In the genomic region with DNA sequence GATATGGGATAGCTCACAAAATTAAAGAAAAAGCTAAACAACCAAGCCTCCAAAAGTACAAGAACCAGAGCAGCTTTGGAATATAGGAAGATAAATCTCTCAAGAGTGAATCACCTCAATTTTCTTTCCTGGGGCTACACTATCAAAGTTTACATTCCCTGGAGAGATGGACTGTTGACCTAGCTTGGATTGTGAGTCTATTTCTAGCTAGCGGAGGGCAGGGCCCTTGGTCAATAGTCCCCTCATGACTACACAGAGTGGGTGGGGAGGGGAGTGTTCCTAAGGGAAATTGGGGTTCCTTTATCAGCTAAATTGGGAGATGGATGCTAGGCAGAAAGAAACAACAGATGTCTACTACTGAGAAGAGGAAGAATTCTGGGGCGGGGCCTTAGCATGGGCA, we compare ENCODE assay signal across 1 cellular context.
TF ChIP-seq lines count a peak whose summit lies in the region.

No MANE protein-coding gene starts in this region.

TF ChIP-seq in HepG2, 621 proteins besides CTCF, POLR2A, EP300 and RAD21 (continued from another document):
- TF ChIP-seq, protein P1, sequence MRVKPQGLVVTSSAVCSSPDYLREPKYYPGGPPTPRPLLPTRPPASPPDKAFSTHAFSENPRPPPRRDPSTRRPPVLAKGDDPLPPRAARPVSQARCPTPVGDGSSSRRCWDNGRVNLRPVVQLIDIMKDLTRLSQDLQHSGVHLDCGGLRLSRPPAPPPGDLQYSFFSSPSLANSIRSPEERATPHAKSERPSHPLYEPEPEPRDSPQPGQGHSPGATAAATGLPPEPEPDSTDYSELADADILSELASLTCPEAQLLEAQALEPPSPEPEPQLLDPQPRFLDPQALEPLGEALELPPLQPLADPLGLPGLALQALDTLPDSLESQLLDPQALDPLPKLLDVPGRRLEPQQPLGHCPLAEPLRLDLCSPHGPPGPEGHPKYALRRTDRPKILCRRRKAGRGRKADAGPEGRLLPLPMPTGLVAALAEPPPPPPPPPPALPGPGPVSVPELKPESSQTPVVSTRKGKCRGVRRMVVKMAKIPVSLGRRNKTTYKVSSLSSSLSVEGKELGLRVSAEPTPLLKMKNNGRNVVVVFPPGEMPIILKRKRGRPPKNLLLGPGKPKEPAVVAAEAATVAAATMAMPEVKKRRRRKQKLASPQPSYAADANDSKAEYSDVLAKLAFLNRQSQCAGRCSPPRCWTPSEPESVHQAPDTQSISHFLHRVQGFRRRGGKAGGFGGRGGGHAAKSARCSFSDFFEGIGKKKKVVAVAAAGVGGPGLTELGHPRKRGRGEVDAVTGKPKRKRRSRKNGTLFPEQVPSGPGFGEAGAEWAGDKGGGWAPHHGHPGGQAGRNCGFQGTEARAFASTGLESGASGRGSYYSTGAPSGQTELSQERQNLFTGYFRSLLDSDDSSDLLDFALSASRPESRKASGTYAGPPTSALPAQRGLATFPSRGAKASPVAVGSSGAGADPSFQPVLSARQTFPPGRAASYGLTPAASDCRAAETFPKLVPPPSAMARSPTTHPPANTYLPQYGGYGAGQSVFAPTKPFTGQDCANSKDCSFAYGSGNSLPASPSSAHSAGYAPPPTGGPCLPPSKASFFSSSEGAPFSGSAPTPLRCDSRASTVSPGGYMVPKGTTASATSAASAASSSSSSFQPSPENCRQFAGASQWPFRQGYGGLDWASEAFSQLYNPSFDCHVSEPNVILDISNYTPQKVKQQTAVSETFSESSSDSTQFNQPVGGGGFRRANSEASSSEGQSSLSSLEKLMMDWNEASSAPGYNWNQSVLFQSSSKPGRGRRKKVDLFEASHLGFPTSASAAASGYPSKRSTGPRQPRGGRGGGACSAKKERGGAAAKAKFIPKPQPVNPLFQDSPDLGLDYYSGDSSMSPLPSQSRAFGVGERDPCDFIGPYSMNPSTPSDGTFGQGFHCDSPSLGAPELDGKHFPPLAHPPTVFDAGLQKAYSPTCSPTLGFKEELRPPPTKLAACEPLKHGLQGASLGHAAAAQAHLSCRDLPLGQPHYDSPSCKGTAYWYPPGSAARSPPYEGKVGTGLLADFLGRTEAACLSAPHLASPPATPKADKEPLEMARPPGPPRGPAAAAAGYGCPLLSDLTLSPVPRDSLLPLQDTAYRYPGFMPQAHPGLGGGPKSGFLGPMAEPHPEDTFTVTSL (CRISPR knock-in tag; IDR thresholded peaks at IDR 0.05; ENCODE audit: borderline replicate concordance), result peak; percentile 35; the same call in 1 of the 2 replicates
- no peak for TF ChIP-seq ZNF235 (CRISPR knock-in tag; IDR thresholded peaks at IDR 0.05; ENCODE audit: borderline replicate concordance)
- TF ChIP-seq HNF4A (CRISPR knock-in tag; IDR thresholded peaks at IDR 0.05), result peak; percentile 38
- TF ChIP-seq, protein P2, sequence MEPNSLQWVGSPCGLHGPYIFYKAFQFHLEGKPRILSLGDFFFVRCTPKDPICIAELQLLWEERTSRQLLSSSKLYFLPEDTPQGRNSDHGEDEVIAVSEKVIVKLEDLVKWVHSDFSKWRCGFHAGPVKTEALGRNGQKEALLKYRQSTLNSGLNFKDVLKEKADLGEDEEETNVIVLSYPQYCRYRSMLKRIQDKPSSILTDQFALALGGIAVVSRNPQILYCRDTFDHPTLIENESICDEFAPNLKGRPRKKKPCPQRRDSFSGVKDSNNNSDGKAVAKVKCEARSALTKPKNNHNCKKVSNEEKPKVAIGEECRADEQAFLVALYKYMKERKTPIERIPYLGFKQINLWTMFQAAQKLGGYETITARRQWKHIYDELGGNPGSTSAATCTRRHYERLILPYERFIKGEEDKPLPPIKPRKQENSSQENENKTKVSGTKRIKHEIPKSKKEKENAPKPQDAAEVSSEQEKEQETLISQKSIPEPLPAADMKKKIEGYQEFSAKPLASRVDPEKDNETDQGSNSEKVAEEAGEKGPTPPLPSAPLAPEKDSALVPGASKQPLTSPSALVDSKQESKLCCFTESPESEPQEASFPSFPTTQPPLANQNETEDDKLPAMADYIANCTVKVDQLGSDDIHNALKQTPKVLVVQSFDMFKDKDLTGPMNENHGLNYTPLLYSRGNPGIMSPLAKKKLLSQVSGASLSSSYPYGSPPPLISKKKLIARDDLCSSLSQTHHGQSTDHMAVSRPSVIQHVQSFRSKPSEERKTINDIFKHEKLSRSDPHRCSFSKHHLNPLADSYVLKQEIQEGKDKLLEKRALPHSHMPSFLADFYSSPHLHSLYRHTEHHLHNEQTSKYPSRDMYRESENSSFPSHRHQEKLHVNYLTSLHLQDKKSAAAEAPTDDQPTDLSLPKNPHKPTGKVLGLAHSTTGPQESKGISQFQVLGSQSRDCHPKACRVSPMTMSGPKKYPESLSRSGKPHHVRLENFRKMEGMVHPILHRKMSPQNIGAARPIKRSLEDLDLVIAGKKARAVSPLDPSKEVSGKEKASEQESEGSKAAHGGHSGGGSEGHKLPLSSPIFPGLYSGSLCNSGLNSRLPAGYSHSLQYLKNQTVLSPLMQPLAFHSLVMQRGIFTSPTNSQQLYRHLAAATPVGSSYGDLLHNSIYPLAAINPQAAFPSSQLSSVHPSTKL (CRISPR knock-in tag; IDR thresholded peaks at IDR 0.05), result peak; percentile 74
- TF ChIP-seq GZF1 (CRISPR knock-in tag; IDR thresholded peaks at IDR 0.05), result no peak
- TF ChIP-seq, protein P3, sequence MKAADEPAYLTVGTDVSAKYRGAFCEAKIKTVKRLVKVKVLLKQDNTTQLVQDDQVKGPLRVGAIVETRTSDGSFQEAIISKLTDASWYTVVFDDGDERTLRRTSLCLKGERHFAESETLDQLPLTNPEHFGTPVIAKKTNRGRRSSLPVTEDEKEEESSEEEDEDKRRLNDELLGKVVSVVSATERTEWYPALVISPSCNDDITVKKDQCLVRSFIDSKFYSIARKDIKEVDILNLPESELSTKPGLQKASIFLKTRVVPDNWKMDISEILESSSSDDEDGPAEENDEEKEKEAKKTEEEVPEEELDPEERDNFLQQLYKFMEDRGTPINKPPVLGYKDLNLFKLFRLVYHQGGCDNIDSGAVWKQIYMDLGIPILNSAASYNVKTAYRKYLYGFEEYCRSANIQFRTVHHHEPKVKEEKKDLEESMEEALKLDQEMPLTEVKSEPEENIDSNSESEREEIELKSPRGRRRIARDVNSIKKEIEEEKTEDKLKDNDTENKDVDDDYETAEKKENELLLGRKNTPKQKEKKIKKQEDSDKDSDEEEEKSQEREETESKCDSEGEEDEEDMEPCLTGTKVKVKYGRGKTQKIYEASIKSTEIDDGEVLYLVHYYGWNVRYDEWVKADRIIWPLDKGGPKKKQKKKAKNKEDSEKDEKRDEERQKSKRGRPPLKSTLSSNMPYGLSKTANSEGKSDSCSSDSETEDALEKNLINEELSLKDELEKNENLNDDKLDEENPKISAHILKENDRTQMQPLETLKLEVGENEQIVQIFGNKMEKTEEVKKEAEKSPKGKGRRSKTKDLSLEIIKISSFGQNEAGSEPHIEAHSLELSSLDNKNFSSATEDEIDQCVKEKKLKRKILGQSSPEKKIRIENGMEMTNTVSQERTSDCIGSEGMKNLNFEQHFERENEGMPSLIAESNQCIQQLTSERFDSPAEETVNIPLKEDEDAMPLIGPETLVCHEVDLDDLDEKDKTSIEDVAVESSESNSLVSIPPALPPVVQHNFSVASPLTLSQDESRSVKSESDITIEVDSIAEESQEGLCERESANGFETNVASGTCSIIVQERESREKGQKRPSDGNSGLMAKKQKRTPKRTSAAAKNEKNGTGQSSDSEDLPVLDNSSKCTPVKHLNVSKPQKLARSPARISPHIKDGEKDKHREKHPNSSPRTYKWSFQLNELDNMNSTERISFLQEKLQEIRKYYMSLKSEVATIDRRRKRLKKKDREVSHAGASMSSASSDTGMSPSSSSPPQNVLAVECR (CRISPR knock-in tag; IDR thresholded peaks at IDR 0.05; ENCODE audit: borderline replicate concordance), result no peak
- TF ChIP-seq SAP130 (CRISPR knock-in tag; IDR thresholded peaks at IDR 0.05; ENCODE audit: low read depth), result peak; percentile 34; the same call in 1 of the 2 replicates
- TF ChIP-seq ARNT (IDR thresholded peaks at IDR 0.05), result no peak
- TF ChIP-seq RXRB (CRISPR knock-in tag; IDR thresholded peaks at IDR 0.05; ENCODE audit: borderline replicate concordance), result peak; percentile 57; the same call in 1 of the 2 replicates
- no peak for TF ChIP-seq SOX6 (IDR thresholded peaks at IDR 0.05)
- TF ChIP-seq SOX6 (CRISPR knock-in tag; IDR thresholded peaks at IDR 0.05), result no peak
- no peak for TF ChIP-seq EZH2 (conservative IDR thresholded peaks at IDR 0.05; ENCODE audit: low read depth, low read length)
- TF ChIP-seq SP5 (CRISPR knock-in tag; IDR thresholded peaks at IDR 0.05; ENCODE audit: borderline replicate concordance, low read depth), result 0 out of 2 replicates have a peak, but pooled peaks have one; percentile 42
- no peak for TF ChIP-seq HOXA5 (CRISPR knock-in tag; IDR thresholded peaks at IDR 0.05)
- TF ChIP-seq, protein P4, sequence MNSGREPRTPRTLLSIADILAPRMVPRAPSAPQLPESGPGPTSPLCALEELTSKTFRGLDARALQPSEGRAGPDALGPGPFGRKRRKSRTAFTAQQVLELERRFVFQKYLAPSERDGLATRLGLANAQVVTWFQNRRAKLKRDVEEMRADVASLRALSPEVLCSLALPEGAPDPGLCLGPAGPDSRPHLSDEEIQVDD (CRISPR knock-in tag; IDR thresholded peaks at IDR 0.05; ENCODE audit: borderline replicate concordance), result no peak
- 0 out of 2 replicates have a peak, but pooled peaks have one; percentile 13 for TF ChIP-seq BHLHE40 (IDR thresholded peaks at IDR 0.05; ENCODE audit: low read length)
- no peak for TF ChIP-seq ZNF556 (CRISPR knock-in tag; IDR thresholded peaks at IDR 0.05; ENCODE audit: borderline replicate concordance)
- TF ChIP-seq FOXA3 (CRISPR knock-in tag; IDR thresholded peaks at IDR 0.05), result peak; percentile 47; the same call in 1 of the 2 replicates
- no peak for TF ChIP-seq DPF2 (CRISPR knock-in tag; IDR thresholded peaks at IDR 0.05; ENCODE audit: borderline replicate concordance, low read depth)
- TF ChIP-seq HNRNPUL1 (IDR thresholded peaks at IDR 0.05; ENCODE audit: low read depth, low read length), result no peak
- no peak for TF ChIP-seq NFE2 (CRISPR knock-in tag; IDR thresholded peaks at IDR 0.05)
- TF ChIP-seq, protein P5, sequence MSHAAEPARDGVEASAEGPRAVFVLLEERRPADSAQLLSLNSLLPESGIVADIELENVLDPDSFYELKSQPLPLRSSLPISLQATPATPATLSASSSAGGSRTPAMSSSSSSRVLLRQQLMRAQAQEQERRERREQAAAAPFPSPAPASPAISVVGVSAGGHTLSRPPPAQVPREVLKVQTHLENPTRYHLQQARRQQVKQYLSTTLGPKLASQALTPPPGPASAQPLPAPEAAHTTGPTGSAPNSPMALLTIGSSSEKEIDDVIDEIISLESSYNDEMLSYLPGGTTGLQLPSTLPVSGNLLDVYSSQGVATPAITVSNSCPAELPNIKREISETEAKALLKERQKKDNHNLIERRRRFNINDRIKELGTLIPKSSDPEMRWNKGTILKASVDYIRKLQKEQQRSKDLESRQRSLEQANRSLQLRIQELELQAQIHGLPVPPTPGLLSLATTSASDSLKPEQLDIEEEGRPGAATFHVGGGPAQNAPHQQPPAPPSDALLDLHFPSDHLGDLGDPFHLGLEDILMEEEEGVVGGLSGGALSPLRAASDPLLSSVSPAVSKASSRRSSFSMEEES (CRISPR knock-in tag; IDR thresholded peaks at IDR 0.05), result peak; percentile 40; the same call in 1 of the 2 replicates
- TF ChIP-seq, protein P6, sequence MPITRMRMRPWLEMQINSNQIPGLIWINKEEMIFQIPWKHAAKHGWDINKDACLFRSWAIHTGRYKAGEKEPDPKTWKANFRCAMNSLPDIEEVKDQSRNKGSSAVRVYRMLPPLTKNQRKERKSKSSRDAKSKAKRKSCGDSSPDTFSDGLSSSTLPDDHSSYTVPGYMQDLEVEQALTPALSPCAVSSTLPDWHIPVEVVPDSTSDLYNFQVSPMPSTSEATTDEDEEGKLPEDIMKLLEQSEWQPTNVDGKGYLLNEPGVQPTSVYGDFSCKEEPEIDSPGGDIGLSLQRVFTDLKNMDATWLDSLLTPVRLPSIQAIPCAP (CRISPR knock-in tag; IDR thresholded peaks at IDR 0.05; ENCODE audit: low read depth), result no peak
- no peak for TF ChIP-seq ZNF256 (CRISPR knock-in tag; conservative IDR thresholded peaks at IDR 0.05)
- TF ChIP-seq ZNF296 (CRISPR knock-in tag; conservative IDR thresholded peaks at IDR 0.05), result no peak
- TF ChIP-seq ZNF75D (CRISPR knock-in tag; IDR thresholded peaks at IDR 0.05; ENCODE audit: borderline replicate concordance), result no peak
- no peak for TF ChIP-seq ZNF615 (CRISPR knock-in tag; IDR thresholded peaks at IDR 0.05; ENCODE audit: borderline replicate concordance)
- 0 out of 4 replicates have a peak, but pooled peaks of 1 of the 2 experiments have one; percentile 21 for TF ChIP-seq NR2F1 (CRISPR knock-in tag; IDR thresholded peaks at IDR 0.05)
- TF ChIP-seq SNRNP70 (IDR thresholded peaks at IDR 0.05; ENCODE audit: low read depth, low read length), result no peak
- TF ChIP-seq JUND (CRISPR knock-in tag; IDR thresholded peaks at IDR 0.05), result no peak
